In the genomic region with DNA sequence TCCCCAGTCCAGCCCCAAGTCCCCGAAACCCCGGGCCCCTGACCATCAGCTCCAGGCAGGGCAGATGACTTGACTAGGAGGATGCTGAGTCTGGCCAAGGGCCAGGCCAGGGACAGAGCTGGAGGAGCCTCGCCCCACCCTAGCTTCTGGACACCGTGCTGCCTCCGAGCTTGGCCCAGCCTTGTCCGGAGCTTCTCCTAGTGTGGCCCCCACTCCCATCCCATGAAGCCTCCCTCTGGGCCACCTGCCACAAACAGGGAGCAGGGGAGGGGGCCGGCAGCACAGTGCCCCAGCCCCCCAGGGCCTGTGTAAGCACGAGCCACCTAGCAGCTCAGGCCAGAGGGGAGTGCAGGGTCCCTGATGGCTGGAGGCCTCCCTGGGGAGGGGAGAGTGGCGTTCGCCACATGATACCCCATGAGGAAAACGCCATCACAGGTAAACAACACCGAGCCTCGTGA, we compare ENCODE assay signal across 22 cellular contexts. TPM values are rescaled to one million over a fixed set of nuclear protein-coding genes. Genes with fewer than 3 reads are reported as not detected.
DNase-seq lines count a peak whose midpoint lies in the region; ATAC-seq and TF ChIP-seq lines count a peak whose summit lies in the region.
"Had no signal": no experiment of that assay in that cellular context is flagged by ENCODE, and none has a peak within 500 bp of the region (broad histone marks: within the 10 kb centered on the region; RNA-seq: fewer than 3 reads in every experiment).

No MANE protein-coding gene starts in this region.

- no peak overlapping the region for H3K9ac ChIP-seq in neuronal stem cell (ENCODE audit: low read depth, low read length, poor library complexity)
- H3K9ac ChIP-seq: GM23248 had no signal

- no peak overlapping the region for H3K23ac ChIP-seq in neuronal stem cell (ENCODE audit: low read depth, low read length, poor library complexity)

- H3K4me3 Mint-ChIP-seq in T-helper 2 cell treated with Interferon-gamma antibody and Interleukin-4, amounts not matched to agents 5 μg/mL and 100 μg/mL, for 36 hours, result no peak overlapping the region
- H3K4me3 Mint-ChIP-seq: CD4-positive, CD25-positive, alpha-beta regulatory T cell; CD8-positive, alpha-beta memory T cell had no signal

- no peak overlapping the region for H3K4me2 ChIP-seq in neuronal stem cell (ENCODE audit: insufficient read depth, low read length, poor library complexity, severe bottlenecking)

- H3K4me3 ChIP-seq in left ventricle myocardium inferior (no peak overlapping the region), neuronal stem cell (ENCODE audit: low read length in 2 of 2) (no peak overlapping the region)
- H3K4me3 ChIP-seq: GM12878, GM23248 had no signal

- no peak overlapping the region for H2AK5ac ChIP-seq in neuronal stem cell (ENCODE audit: low read depth, low read length)

- intact Hi-C loops in left cardiac atrium (cut with DNase I), result no loop called here
- intact Hi-C loops in left ventricle myocardium inferior (cut with micrococcal nuclease), result no loop called here

- H3K27ac ChIP-seq in left ventricle myocardium inferior (replicated peaks) (no peak overlapping the region), cingulate gyrus (ENCODE audit: low read depth, low read length) (peak overlapping the region; percentile 4), neuronal stem cell (replicated peaks; ENCODE audit: low read length) (no peak overlapping the region)
- H3K27ac ChIP-seq: GM23248 had no signal

- peaks cover 66% of the 10 kb centered on the region for H3K27me3 ChIP-seq in left ventricle myocardium inferior (ENCODE audit: low read depth)
- peaks cover 18 to 41% (median 33%) of the 10 kb centered on the region in 3 experiments for H3K27me3 ChIP-seq in neuronal stem cell (ENCODE audit: control insufficient read depth in 3 of 3, insufficient read depth in 3 of 3, low read depth in 1 of 3, low read length in 3 of 3)
- H3K27me3 ChIP-seq: BE2C had no signal

- H3K4me1 ChIP-seq in left ventricle myocardium inferior, result peaks cover 52% of the 10 kb centered on the region
- H3K4me1 ChIP-seq in neuronal stem cell (ENCODE audit: control insufficient read depth in 2 of 2, insufficient read depth in 1 of 2, low read depth in 1 of 2, low read length in 2 of 2), result peaks cover 2% of the 10 kb centered on the region in 2 donors

- H3K14ac ChIP-seq in neuronal stem cell (ENCODE audit: low read length), result no peak overlapping the region

- no peak overlapping the region for H2BK120ac ChIP-seq in neuronal stem cell (ENCODE audit: low read depth, low read length)

- peak overlapping the region; percentile 67 for H2BK15ac ChIP-seq in neuronal stem cell (ENCODE audit: low read length)

- H3K9me3 ChIP-seq in left ventricle myocardium inferior (replicated peaks), result no peaks in the 10 kb centered on the region
- peaks cover 0 to 3% of the 10 kb centered on the region in 2 donors for H3K9me3 ChIP-seq in neuronal stem cell (replicated peaks in 1 of 2; ENCODE audit: control insufficient read depth in 2 of 2, insufficient read depth in 1 of 2, low read depth in 1 of 2, low read length in 2 of 2)
- H3K9me3 ChIP-seq: BE2C had no signal

- DNase-seq in left cardiac atrium (peak; percentile 27), left ventricle myocardium inferior (no peak), neuronal stem cell (ENCODE audit: low spot score) (no peak)
- no peak for DNase-seq in T-helper 2 cell treated with Interferon-gamma antibody and Interleukin-4, amounts not matched to agents 5 μg/mL and 100 μg/mL, for 36 hours (ENCODE audit: low spot score)
- DNase-seq: ACHN; BE2C; C1 segment of cervical spinal cord; CD4-positive, CD25-positive, alpha-beta regulatory T cell; CD8-positive, alpha-beta memory T cell; COR-L47; DMS 273 treated with DMSO at 0.1 percent for 48 hours; DMS53; DND-41; EL; GM23248; HCEC 1CT had no signal

- no peak for ATAC-seq in left cardiac atrium
- ATAC-seq in GM19455 (IDR thresholded peaks at IDR 0.05; ENCODE audit: unreplicated experiment), result no peak
- no peak for ATAC-seq in GM18907 (IDR thresholded peaks at IDR 0.05; ENCODE audit: unreplicated experiment)
- ATAC-seq: GM12878 had no signal

- no peak overlapping the region for H3K18ac ChIP-seq in neuronal stem cell (ENCODE audit: low read length)

- TF ChIP-seq CTCF in left ventricle myocardium inferior (IDR thresholded peaks at IDR 0.05; ENCODE audit: borderline replicate concordance), result no peak

- H2BK5ac ChIP-seq in neuronal stem cell (ENCODE audit: low read length), result peak overlapping the region; percentile 53

- peaks cover 2% of the 10 kb centered on the region for H3K79me1 ChIP-seq in neuronal stem cell (ENCODE audit: low read depth, low read length)

- H4K91ac ChIP-seq in neuronal stem cell (ENCODE audit: low read depth, low read length, poor library complexity), result no peak overlapping the region

- no CpG with 5 or more reads among the region's 13 CpGs for WGBS in neuronal stem cell (ENCODE audit: extremely low coverage in 2 of 2, insufficient read length in 2 of 2, insufficient replicate concordance in 1 of 2), 2 donors

- H2AFZ ChIP-seq in neuronal stem cell (ENCODE audit: low read length), result no peak overlapping the region
- H2AFZ ChIP-seq: GM23248 had no signal

- H3K36me3 ChIP-seq in left ventricle myocardium inferior (peaks cover 56% of the 10 kb centered on the region), neuronal stem cell (replicated peaks in 1 of 2; ENCODE audit: control insufficient read depth in 2 of 2, insufficient read depth in 2 of 2, low read length in 2 of 2) (no peaks in the 10 kb centered on the region)

- no peak overlapping the region for H3K4ac ChIP-seq in neuronal stem cell (ENCODE audit: low read length)

- peaks cover 23% of the 10 kb centered on the region for H3K27me3 Mint-ChIP-seq in T-helper 2 cell treated with Interferon-gamma antibody and Interleukin-4, amounts not matched to agents 5 μg/mL and 100 μg/mL, for 36 hours (ENCODE audit: low read depth)

- H3K4me1 Mint-ChIP-seq in T-helper 2 cell treated with Interferon-gamma antibody and Interleukin-4, amounts not matched to agents 5 μg/mL and 100 μg/mL, for 36 hours (ENCODE audit: low read depth), result no peaks in the 10 kb centered on the region

- H3K27ac Mint-ChIP-seq in T-helper 2 cell treated with Interferon-gamma antibody and Interleukin-4, amounts not matched to agents 5 μg/mL and 100 μg/mL, for 36 hours, result no peak overlapping the region
- H3K27ac Mint-ChIP-seq: CD4-positive, CD25-positive, alpha-beta regulatory T cell had no signal

- no peaks in the 10 kb centered on the region for H3K9me3 Mint-ChIP-seq in T-helper 2 cell treated with Interferon-gamma antibody and Interleukin-4, amounts not matched to agents 5 μg/mL and 100 μg/mL, for 36 hours
- H3K9me3 Mint-ChIP-seq: CD8-positive, alpha-beta memory T cell had no signal

- H4K8ac ChIP-seq in neuronal stem cell (ENCODE audit: low read depth, low read length), result no peak overlapping the region

- H3K36me3 Mint-ChIP-seq in T-helper 2 cell treated with Interferon-gamma antibody and Interleukin-4, amounts not matched to agents 5 μg/mL and 100 μg/mL, for 36 hours (ENCODE audit: low read depth), result no peaks in the 10 kb centered on the region
- H3K36me3 Mint-ChIP-seq: CD4-positive, CD25-positive, alpha-beta regulatory T cell; CD8-positive, alpha-beta memory T cell had no signal

- H2BK12ac ChIP-seq in neuronal stem cell (ENCODE audit: low read length), result no peak overlapping the region

RNA-seq across cellular contexts. Expression of a gene that starts 5.3 kb away (rescaled TPM):
- total RNA-seq in left cardiac atrium (100 to 1,000 TPM; 656 to 679 TPM), left ventricle myocardium inferior (1,286 TPM)
- polyA plus RNA-seq in neuronal stem cell (2013, experiment 1 of 2), result 0.57 TPM
- 0.96 TPM for polyA plus RNA-seq in neuronal stem cell (2013, experiment 2 of 2)
- polyA plus RNA-seq: GM12878, GM23248 had no signal

RNA-seq across cellular contexts. Expression of a gene that starts 21.1 kb away (rescaled TPM):
- total RNA-seq in left cardiac atrium, result 1 to 10 TPM in 1 of 2 donors, under 1 TPM in 1; 0.91 to 2.0 TPM
- total RNA-seq in left ventricle myocardium inferior, result 2.3 TPM
- polyA plus RNA-seq in neuronal stem cell (2013, experiment 1 of 2), result 79.3 TPM
- polyA plus RNA-seq in neuronal stem cell (2013, experiment 2 of 2), result 73.4 TPM
- total RNA-seq: CD8-positive, alpha-beta memory T cell; GM23248 had no signal
- polyA plus RNA-seq: CD8-positive, alpha-beta memory T cell had no signal

RNA-seq across cellular contexts. Expression of a gene that starts 27.0 kb away (rescaled TPM):
- total RNA-seq in left cardiac atrium (100 to 1,000 TPM; 215 to 241 TPM), left ventricle myocardium inferior (371 TPM)
- polyA plus RNA-seq in neuronal stem cell (2013, experiment 1 of 2), result 310 TPM
- 296 TPM for polyA plus RNA-seq in neuronal stem cell (2013, experiment 2 of 2)

RNA-seq across cellular contexts. Expression of a gene that starts 43.6 kb away (rescaled TPM):
- total RNA-seq in left cardiac atrium, result under 1 TPM in 1 of 2 donors, not detected in 1; 0.29 TPM
- not detected for total RNA-seq in left ventricle myocardium inferior
- not detected for polyA plus RNA-seq in neuronal stem cell (2013, experiment 1 of 2)
- polyA plus RNA-seq in neuronal stem cell (2013, experiment 2 of 2), result not detected
- total RNA-seq: GM23248, H4 had no signal
- polyA plus RNA-seq: GM23248 had no signal

RNA-seq across cellular contexts. Expression of a gene that starts 54.0 kb away (rescaled TPM):
- total RNA-seq in left cardiac atrium (not detected), left ventricle myocardium inferior (not detected)
- not detected for polyA plus RNA-seq in neuronal stem cell (2013, experiment 1 of 2)
- polyA plus RNA-seq in neuronal stem cell (2013, experiment 2 of 2), result not detected
- total RNA-seq: CD4-positive, CD25-positive, alpha-beta regulatory T cell; CD8-positive, alpha-beta memory T cell; G401; GM12878; GM23248; H4 had no signal
- polyA plus RNA-seq: CD4-positive, CD25-positive, alpha-beta regulatory T cell; CD8-positive, alpha-beta memory T cell; GM12878; GM23248 had no signal
